8 cellular contexts compared by ENCODE assay signal in the genomic region with DNA sequence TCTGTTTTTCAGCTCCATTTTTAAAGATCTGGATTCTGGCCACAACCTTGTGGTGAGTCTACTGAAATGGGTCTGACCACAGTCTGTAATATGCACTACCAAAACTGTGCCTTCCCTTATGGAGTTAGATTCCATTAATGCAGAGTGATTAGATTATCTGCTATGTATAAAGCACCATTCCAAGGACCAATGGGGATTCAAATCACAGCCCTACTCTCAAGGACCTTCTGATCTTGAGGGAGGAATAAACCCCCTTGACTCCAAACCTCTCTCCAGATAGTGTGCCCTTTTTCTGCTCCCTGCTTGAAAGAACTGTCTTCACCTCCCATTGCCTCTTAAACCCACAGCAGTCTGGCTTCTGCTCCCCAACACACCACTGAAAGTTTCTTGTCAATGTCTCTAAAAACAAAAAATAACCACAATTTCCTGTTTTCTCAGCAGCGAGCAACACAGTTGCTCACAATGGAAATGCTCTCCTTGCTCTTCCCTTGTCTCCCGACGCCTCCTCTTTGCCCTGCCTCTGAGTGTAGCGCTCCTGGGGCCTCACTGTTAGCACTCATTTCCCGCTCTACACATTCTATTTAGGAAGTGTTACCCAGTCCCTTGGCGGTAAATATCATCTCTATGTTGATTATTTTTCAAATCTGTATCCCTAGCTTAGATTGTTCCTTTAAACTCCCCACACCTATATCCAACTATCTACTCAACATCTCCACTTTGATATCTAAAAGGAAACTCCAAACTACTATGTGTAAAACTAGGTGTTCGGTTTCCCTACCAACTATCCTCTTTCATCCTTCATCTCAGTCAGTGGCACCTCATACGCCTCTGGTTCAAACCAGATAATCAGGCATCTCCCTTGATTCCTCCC. TPM values are rescaled to one million over a fixed set of nuclear protein-coding genes. Genes with fewer than 3 reads are reported as not detected.
DNase-seq lines count a peak whose midpoint lies in the region; ATAC-seq, FAIRE-seq and TF ChIP-seq lines count a peak whose summit lies in the region.

No MANE protein-coding gene starts in this region.

- H3K27ac ChIP-seq in psoas muscle: no peak overlapping the region

- WGBS in psoas muscle, 3 donors: 78 to 82% (median 80%) methylated on average over 8 of the region's 8 CpGs

- TF ChIP-seq CTCF in choroid plexus epithelial cell (conservative IDR thresholded peaks at IDR 0.05; ENCODE audit: low read depth, low read length) (no peak), psoas muscle (IDR thresholded peaks at IDR 0.05) (no peak)

- H3K4me3 ChIP-seq in choroid plexus epithelial cell (ENCODE audit: low read depth, low read length) (no peak overlapping the region), psoas muscle (no peak overlapping the region)

- H3K27me3 ChIP-seq in psoas muscle (ENCODE audit: insufficient read depth in 3 of 3, low read length in 2 of 3): no peaks in the 10 kb centered on the region

- ATAC-seq in GM21737 (IDR thresholded peaks at IDR 0.05; ENCODE audit: unreplicated experiment) (peak; percentile 94), psoas muscle (no peak)

- no peak for DNase-seq in GM18507 (ENCODE audit: extremely low spot score, insufficient read length, low read depth)
- peak; percentile 72 for DNase-seq in M059J (ENCODE audit: low read depth)
- DNase-seq in choroid plexus epithelial cell (ENCODE audit: low read depth): peak; percentile 89
- DNase-seq in C1 segment of cervical spinal cord (lab: John Stamatoyannopoulos, UW): no peak
- DNase-seq in psoas muscle: no peak
- no peak for DNase-seq in NCI-H2171 treated with DMSO at 0.1 percent for 48 hours (lab: John Stamatoyannopoulos, UW)
- no peak for DNase-seq in NCI-H82 (lab: John Stamatoyannopoulos, UW)

- H3K4me1 ChIP-seq in psoas muscle: no peaks in the 10 kb centered on the region

- intact Hi-C loops in psoas muscle (cut with DNase I): no loop called here

- peak; percentile 91 for FAIRE-seq in GM18507 (lab: Jason Lieb, UNC)

- no peaks in the 10 kb centered on the region for H3K9me3 ChIP-seq in psoas muscle

- H3K36me3 ChIP-seq in psoas muscle (ENCODE audit: insufficient read depth in 1 of 2, low read depth in 1 of 2): no peaks in the 10 kb centered on the region

RNA-seq across cellular contexts. Expression of gene PCNX2, which starts 13.6 kb away (rescaled TPM):
- 14.4 and 14.9 TPM in 2 replicates for total RNA-seq in M059J (2014; rRNA removed; shearing (Covaris generic))
- total RNA-seq in psoas muscle: 1 to 10 TPM in 1 of 4 donors, under 1 TPM in 3; 0.22 to 1.1 (median 0.68) TPM
- under 1 TPM; 0.16 to 0.82 (median 0.21) TPM for polyA plus RNA-seq in psoas muscle

RNA-seq across cellular contexts. Expression of gene MAP3K21, which starts 45.6 kb away (rescaled TPM):
- 3.6 and 7.9 TPM in 2 replicates for total RNA-seq in M059J (2014; rRNA removed; shearing (Covaris generic))
- total RNA-seq in psoas muscle: under 1 TPM; 0.11 to 0.49 (median 0.18) TPM
- polyA plus RNA-seq in psoas muscle: under 1 TPM; 0.04 to 0.20 (median 0.06) TPM

Comparison
In these comparisons a context has a peak if more than half of its experiments do, and no peak if none do; other contexts are left out.
1. DNase-seq: peak in M059J (single experiment) and choroid plexus epithelial cell (single experiment); none in GM18507 (single experiment), C1 segment of cervical spinal cord (0 of 14), psoas muscle (0 of 2), NCI-H2171 treated with DMSO at 0.1 percent for 48 hours (single experiment) and NCI-H82 (single experiment).